ENCODE assay signal across 9 cellular contexts in genomic region chr11:27471588-27472397, GRCh38. TPM values are rescaled to one million over a fixed set of nuclear protein-coding genes. Genes with fewer than 3 reads are reported as not detected.
DNase-seq lines count a peak whose midpoint lies in the region; ATAC-seq, FAIRE-seq and TF ChIP-seq lines count a peak whose summit lies in the region.
"Had no signal": no experiment of that assay in that cellular context is flagged by ENCODE, and none has a peak within 500 bp of the region (broad histone marks: within the 10 kb centered on the region; RNA-seq: fewer than 3 reads in every experiment).

No MANE protein-coding gene starts in this region.

- H3K4me3 Mint-ChIP-seq in activated naive CD8-positive, alpha-beta T cell = peak overlapping the region; percentile 86

- FAIRE-seq in pancreas (lab: Jason Lieb, UNC) (no peak), D721Med (lab: Jason Lieb, UNC) (no peak)
- FAIRE-seq: GM18507 had no signal

- no peak for TF ChIP-seq CTCF in pancreas (IDR thresholded peaks at IDR 0.05)
- TF ChIP-seq CTCF in D721Med (IDR thresholded peaks at IDR 0.05; ENCODE audit: insufficient read depth, missing control alignments) = no peak

- H3K27me3 ChIP-seq in pancreas = no peaks in the 10 kb centered on the region

- DNase-seq in SIG-M5 treated with dmso at 0.1 percent for 504 hours (lab: John Stamatoyannopoulos, UW; ENCODE audit: unreplicated experiment) = peak; percentile 22
- no peak for DNase-seq in SIG-M5 (lab: John Stamatoyannopoulos, UW)
- peak; percentile 17 for DNase-seq in NCI-H2171 (lab: John Stamatoyannopoulos, UW)
- peak; percentile 78 for DNase-seq in cardiac septum (ENCODE audit: low spot score)
- DNase-seq in pancreas = peak; percentile 47 to 84 (median 62)
- no peak for DNase-seq in D721Med (ENCODE audit: insufficient read length, low spot score)

- peaks cover 20% of the 10 kb centered on the region for H3K4me1 Mint-ChIP-seq in activated naive CD8-positive, alpha-beta T cell (ENCODE audit: low read depth)

- no peaks in the 10 kb centered on the region for H3K9me3 ChIP-seq in pancreas

- no peaks in the 10 kb centered on the region for H3K36me3 ChIP-seq in pancreas

- peak overlapping the region; percentile 70 to 100 (median 80) for H3K4me3 ChIP-seq in pancreas

- ATAC-seq in HG02588 (IDR thresholded peaks at IDR 0.05; ENCODE audit: unreplicated experiment) (peak; percentile 55), pancreas (peak; percentile 30 to 46 (median 38))

- 0 to 1% methylated on average over 41 to 79 of the region's 79 CpGs for WGBS in pancreas, 2 donors

- no peaks in the 10 kb centered on the region for H3K36me3 Mint-ChIP-seq in activated naive CD8-positive, alpha-beta T cell

- no peaks in the 10 kb centered on the region for H3K9me3 Mint-ChIP-seq in activated naive CD8-positive, alpha-beta T cell (ENCODE audit: low read depth)

- peaks cover 8% of the 10 kb centered on the region for H3K27me3 Mint-ChIP-seq in activated naive CD8-positive, alpha-beta T cell

- intact Hi-C loops in cardiac septum (cut with DNase I) = loop anchor here (5.0 kb wide), 2 partner anchors 79 to 269 kb away; no protein-coding TSS in a partner anchor
- intact Hi-C loops in pancreas (cut with DNase I) = no loop called here

- peak overlapping the region; percentile 80 to 95 (median 94) for H3K27ac ChIP-seq in pancreas

- peaks cover 4 to 13% (median 11%) of the 10 kb centered on the region in 3 donors for H3K4me1 ChIP-seq in pancreas

- no peak overlapping the region for H3K27ac Mint-ChIP-seq in activated naive CD8-positive, alpha-beta T cell

RNA-seq across cellular contexts. Expression of gene LGR4, which starts 0.8 kb away (rescaled TPM):
- total RNA-seq in cardiac septum (22.6 TPM), pancreas (10 to 100 TPM; 44.4 to 73.0 (median 57.5) TPM)
- 10 to 100 TPM; 23.4 to 27.0 TPM for polyA plus RNA-seq in pancreas

RNA-seq across cellular contexts. Expression of gene LIN7C, which starts 34.8 kb away (rescaled TPM):
- total RNA-seq in cardiac septum (17.4 TPM), pancreas (10 to 100 TPM; 10.7 to 22.1 (median 17.0) TPM)
- 1 to 10 TPM; 5.1 to 8.6 TPM for polyA plus RNA-seq in pancreas

Comparison
In these comparisons a context has a peak if more than half of its experiments do, and no peak if none do; other contexts are left out.
1. DNase-seq: peak in SIG-M5 treated with dmso at 0.1 percent for 504 hours (single experiment), NCI-H2171 (single experiment), cardiac septum (single experiment) and pancreas (6 of 6); none in SIG-M5 (single experiment) and D721Med (single experiment).